In genomic region chr11:113296016-113296415, GRCh38 we compare ENCODE assay signal across 30 cellular contexts.
"Had no signal": no experiment of that assay in that cellular context is flagged by ENCODE, and none has a peak within 500 bp of the region (broad histone marks: within the 10 kb centered on the region; RNA-seq: fewer than 3 reads in every experiment).

No MANE protein-coding gene starts in this region.

- H3K27ac Mint-ChIP-seq: activated CD4-positive, alpha-beta memory T cell treated with anti-CD3 and anti-CD28 coated beads, Interleukin-2, amount 10 ng/mL, durations not matched to agents 7 days and 5 days; activated CD4-positive, alpha-beta T cell treated with anti-CD3 and anti-CD28 coated beads, Interleukin-2, amount 10 ng/mL, durations not matched to agents 7 days and 5 days; activated naive CD4-positive, alpha-beta T cell treated with anti-CD3 and anti-CD28 coated beads, Interleukin-2, amount 50 U/mL, for 24 hours; activated naive CD8-positive, alpha-beta T cell treated with anti-CD3 and anti-CD28 coated beads for 36 hours; activated naive CD8-positive, alpha-beta T cell treated with anti-CD3 and anti-CD28 coated beads, Interleukin-2, amount 50 U/mL, for 24 hours; activated T-cell treated with anti-CD3 and anti-CD28 coated beads, Interleukin-2, amount 50 U/mL, for 24 hours; activated T-cell treated with anti-CD3 and anti-CD28 coated beads, Interleukin-2, amount 50 U/mL, for 72 hours; WTC11 had no signal

- H3K9me3 ChIP-seq: ascending aorta, breast epithelium, colonic mucosa, esophagus squamous epithelium, heart right ventricle had no signal

- H3K27ac ChIP-seq: ascending aorta, breast epithelium, cardiac muscle cell, colonic mucosa, epithelial cell of prostate, esophagus squamous epithelium, gastroesophageal sphincter, heart right ventricle, hepatocyte had no signal

- H3K79me2 ChIP-seq: hepatocyte had no signal

- H3K36me3 ChIP-seq: ascending aorta, breast epithelium, cardiac muscle cell, colonic mucosa, esophagus squamous epithelium, gastroesophageal sphincter, heart right ventricle had no signal

- ATAC-seq: activated naive CD8-positive, alpha-beta T cell treated with anti-CD3 and anti-CD28 coated beads, Interleukin-2, amount 50 U/mL, for 24 hours; activated T-cell treated with anti-CD3 and anti-CD28 coated beads, Interleukin-2, amount 50 U/mL, for 72 hours; gastroesophageal sphincter; heart right ventricle had no signal

- H3K9me3 Mint-ChIP-seq: activated CD4-positive, alpha-beta memory T cell treated with anti-CD3 and anti-CD28 coated beads, Interleukin-2, amount 10 ng/mL, durations not matched to agents 7 days and 5 days; activated CD4-positive, alpha-beta T cell treated with anti-CD3 and anti-CD28 coated beads, Interleukin-2, amount 10 ng/mL, durations not matched to agents 7 days and 5 days; activated naive CD4-positive, alpha-beta T cell treated with anti-CD3 and anti-CD28 coated beads, Interleukin-2, amount 50 U/mL, for 24 hours; activated naive CD8-positive, alpha-beta T cell treated with anti-CD3 and anti-CD28 coated beads for 36 hours; activated naive CD8-positive, alpha-beta T cell treated with anti-CD3 and anti-CD28 coated beads, Interleukin-2, amount 50 U/mL, for 24 hours; activated T-cell treated with anti-CD3 and anti-CD28 coated beads, Interleukin-2, amount 50 U/mL, for 24 hours; activated T-cell treated with anti-CD3 and anti-CD28 coated beads, Interleukin-2, amount 50 U/mL, for 72 hours had no signal

- H3K4me1 Mint-ChIP-seq: activated CD4-positive, alpha-beta memory T cell treated with anti-CD3 and anti-CD28 coated beads, Interleukin-2, amount 10 ng/mL, durations not matched to agents 7 days and 5 days; activated CD4-positive, alpha-beta T cell treated with anti-CD3 and anti-CD28 coated beads, Interleukin-2, amount 10 ng/mL, durations not matched to agents 7 days and 5 days; activated naive CD4-positive, alpha-beta T cell treated with anti-CD3 and anti-CD28 coated beads, Interleukin-2, amount 50 U/mL, for 24 hours; activated naive CD8-positive, alpha-beta T cell treated with anti-CD3 and anti-CD28 coated beads for 36 hours; activated naive CD8-positive, alpha-beta T cell treated with anti-CD3 and anti-CD28 coated beads, Interleukin-2, amount 50 U/mL, for 24 hours; brain had no signal

- H3K4me1 ChIP-seq: ascending aorta, breast epithelium, colonic mucosa, esophagus squamous epithelium, gastroesophageal sphincter had no signal

- H3K4me3 ChIP-seq: ascending aorta, breast epithelium, cardiac muscle cell, colonic mucosa, esophagus squamous epithelium, gastroesophageal sphincter, heart right ventricle, hepatocyte had no signal

- H3K4me3 Mint-ChIP-seq: activated CD4-positive, alpha-beta memory T cell treated with anti-CD3 and anti-CD28 coated beads, Interleukin-2, amount 10 ng/mL, durations not matched to agents 7 days and 5 days; activated CD4-positive, alpha-beta T cell treated with anti-CD3 and anti-CD28 coated beads, Interleukin-2, amount 10 ng/mL, durations not matched to agents 7 days and 5 days; activated naive CD4-positive, alpha-beta T cell treated with anti-CD3 and anti-CD28 coated beads, Interleukin-2, amount 50 U/mL, for 24 hours; activated naive CD8-positive, alpha-beta T cell treated with anti-CD3 and anti-CD28 coated beads for 36 hours; activated naive CD8-positive, alpha-beta T cell treated with anti-CD3 and anti-CD28 coated beads, Interleukin-2, amount 50 U/mL, for 24 hours; activated T-cell treated with anti-CD3 and anti-CD28 coated beads, Interleukin-2, amount 50 U/mL, for 24 hours; activated T-cell treated with anti-CD3 and anti-CD28 coated beads, Interleukin-2, amount 50 U/mL, for 72 hours; brain; WTC11 had no signal

- H3K36me3 Mint-ChIP-seq: activated naive CD4-positive, alpha-beta T cell treated with anti-CD3 and anti-CD28 coated beads, Interleukin-2, amount 50 U/mL, for 24 hours; activated naive CD8-positive, alpha-beta T cell treated with anti-CD3 and anti-CD28 coated beads for 36 hours; brain; WTC11 had no signal

- H3K4me2 ChIP-seq: hepatocyte had no signal

- H2AFZ ChIP-seq: hepatocyte had no signal

- H3K27me3 ChIP-seq: ascending aorta, breast epithelium, cardiac muscle cell, colonic mucosa, hepatocyte had no signal

- DNase-seq: activated CD4-positive, alpha-beta memory T cell treated with anti-CD3 and anti-CD28 coated beads, Interleukin-2, amount 10 ng/mL, durations not matched to agents 7 days and 5 days; activated CD4-positive, alpha-beta T cell treated with anti-CD3 and anti-CD28 coated beads for 1 hour; activated CD4-positive, alpha-beta T cell treated with anti-CD3 and anti-CD28 coated beads for 4 hours; activated CD4-positive, alpha-beta T cell treated with anti-CD3 and anti-CD28 coated beads, Interleukin-2, amount 10 ng/mL, durations not matched to agents 7 days and 5 days; activated CD4-positive, alpha-beta T cell treated with anti-CD3 and anti-CD28 coated beads, Interleukin-2, amount 50 U/mL, for 4 hours; activated CD8-positive, alpha-beta memory T cell treated with anti-CD3 and anti-CD28 coated beads, Interleukin-2, amount 50 U/mL, for 48 hours; activated gamma-delta T cell; activated naive CD4-positive, alpha-beta T cell; activated naive CD8-positive, alpha-beta T cell treated with anti-CD3 and anti-CD28 coated beads for 36 hours; activated naive CD8-positive, alpha-beta T cell treated with anti-CD3 and anti-CD28 coated beads, Interleukin-2, amount 50 U/mL, for 24 hours; activated T-cell treated with anti-CD3 and anti-CD28 coated beads for 4 hours; activated T-cell treated with anti-CD3 and anti-CD28 coated beads, Interleukin-2, amount 50 U/mL, for 24 hours; activated T-cell treated with anti-CD3 and anti-CD28 coated beads, Interleukin-2, amount 50 U/mL, for 72 hours; central memory CD4-positive, alpha-beta T cell; cerebellar nuclear complex; colonic mucosa; effector CD8-positive, alpha-beta T cell; esophagus squamous epithelium; foreskin melanocyte; heart right ventricle; T-helper 2 cell had no signal
